In the genomic region with DNA sequence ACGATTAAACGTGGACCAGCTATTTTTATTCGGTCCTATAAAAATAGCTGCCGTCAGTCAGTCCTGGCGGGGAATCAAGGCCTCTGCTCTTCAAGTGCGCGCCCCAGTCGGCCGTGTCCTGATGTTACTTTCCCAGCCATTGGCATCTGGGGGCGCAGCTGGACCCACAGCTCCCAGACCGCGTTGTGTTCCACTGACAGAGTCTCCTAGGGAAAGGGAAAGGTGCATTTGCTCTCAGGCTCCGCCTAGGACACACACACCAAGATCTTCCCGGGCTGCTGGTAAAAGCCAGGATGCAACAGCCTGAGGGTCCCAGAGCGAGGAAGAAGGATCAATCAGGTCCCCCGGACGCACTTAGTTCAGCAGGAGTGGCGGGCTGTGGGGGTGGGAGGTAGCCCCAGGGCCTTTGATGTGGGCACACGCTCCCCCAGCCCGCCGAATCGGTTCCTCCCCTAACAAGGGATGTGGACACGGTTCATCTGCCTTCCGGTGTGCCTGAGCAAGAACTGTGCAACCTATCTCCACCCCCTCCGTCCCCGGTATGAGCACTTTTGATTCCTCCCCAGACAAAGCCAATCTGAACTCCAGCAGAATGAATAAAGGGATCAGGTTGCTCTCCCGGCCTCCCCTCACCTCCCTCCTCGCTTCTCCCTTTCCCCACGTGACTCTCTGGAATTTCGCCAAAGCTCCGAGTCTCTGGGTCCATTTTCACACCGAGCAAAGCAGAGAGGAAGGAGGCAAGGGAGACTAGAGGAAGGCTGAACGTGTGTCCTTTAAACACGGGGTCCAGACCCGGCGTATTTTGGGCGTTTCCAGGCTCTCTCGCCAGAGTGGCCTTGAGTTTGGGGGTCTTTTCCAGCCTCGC, we compare ENCODE assay signal across 1 cellular context.
TF ChIP-seq lines count a peak whose summit lies in the region.

No MANE protein-coding gene starts in this region.

TF ChIP-seq in HepG2, 621 proteins besides CTCF, POLR2A, EP300 and RAD21 (continued from another document and continues in another):
- peak; percentile 23; the same call in 1 of the 2 replicates for TF ChIP-seq AHDC1 (CRISPR knock-in tag; IDR thresholded peaks at IDR 0.05; ENCODE audit: borderline replicate concordance)
- peak; percentile 12; the same call in 1 of the 2 replicates for TF ChIP-seq ZNF230 (CRISPR knock-in tag; IDR thresholded peaks at IDR 0.05)
- no peak for TF ChIP-seq LRRFIP1 (CRISPR knock-in tag; conservative IDR thresholded peaks at IDR 0.05)
- TF ChIP-seq PLRG1 (conservative IDR thresholded peaks at IDR 0.05): no peak
- TF ChIP-seq, protein P1, sequence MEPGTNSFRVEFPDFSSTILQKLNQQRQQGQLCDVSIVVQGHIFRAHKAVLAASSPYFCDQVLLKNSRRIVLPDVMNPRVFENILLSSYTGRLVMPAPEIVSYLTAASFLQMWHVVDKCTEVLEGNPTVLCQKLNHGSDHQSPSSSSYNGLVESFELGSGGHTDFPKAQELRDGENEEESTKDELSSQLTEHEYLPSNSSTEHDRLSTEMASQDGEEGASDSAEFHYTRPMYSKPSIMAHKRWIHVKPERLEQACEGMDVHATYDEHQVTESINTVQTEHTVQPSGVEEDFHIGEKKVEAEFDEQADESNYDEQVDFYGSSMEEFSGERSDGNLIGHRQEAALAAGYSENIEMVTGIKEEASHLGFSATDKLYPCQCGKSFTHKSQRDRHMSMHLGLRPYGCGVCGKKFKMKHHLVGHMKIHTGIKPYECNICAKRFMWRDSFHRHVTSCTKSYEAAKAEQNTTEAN (CRISPR knock-in tag; conservative IDR thresholded peaks at IDR 0.05): 0 out of 2 replicates have a peak, but pooled peaks have one; percentile 9
- no peak for TF ChIP-seq ZFP36L1 (CRISPR knock-in tag; IDR thresholded peaks at IDR 0.05)
- no peak for TF ChIP-seq MTA3 (CRISPR knock-in tag; IDR thresholded peaks at IDR 0.05)
- no peak for TF ChIP-seq ZBTB4 (CRISPR knock-in tag; IDR thresholded peaks at IDR 0.05; ENCODE audit: borderline replicate concordance)
- peak; percentile 26; the same call in 1 of the 2 replicates for TF ChIP-seq ZNF580 (CRISPR knock-in tag; IDR thresholded peaks at IDR 0.05; ENCODE audit: borderline replicate concordance, low read depth)
- TF ChIP-seq CCDC6 (CRISPR knock-in tag; IDR thresholded peaks at IDR 0.05): no peak
- peak; percentile 22 for TF ChIP-seq MED8 (CRISPR knock-in tag; IDR thresholded peaks at IDR 0.05; ENCODE audit: insufficient replicate concordance)
- peak; percentile 74 for TF ChIP-seq HOXA5 (CRISPR knock-in tag; IDR thresholded peaks at IDR 0.05)
- no peak for TF ChIP-seq ZNF142 (CRISPR knock-in tag; IDR thresholded peaks at IDR 0.05)
- no peak for TF ChIP-seq ZNF235 (CRISPR knock-in tag; IDR thresholded peaks at IDR 0.05; ENCODE audit: borderline replicate concordance)
- TF ChIP-seq ARNTL (CRISPR knock-in tag; IDR thresholded peaks at IDR 0.05): 0 out of 2 replicates have a peak, but pooled peaks have one; percentile 39
- TF ChIP-seq ZNF468 (CRISPR knock-in tag; IDR thresholded peaks at IDR 0.05): no peak
- TF ChIP-seq REL (CRISPR knock-in tag; conservative IDR thresholded peaks at IDR 0.05): peak; percentile 52; the same call in 1 of the 2 replicates
- TF ChIP-seq ZNF75D (CRISPR knock-in tag; IDR thresholded peaks at IDR 0.05; ENCODE audit: borderline replicate concordance): no peak
- TF ChIP-seq ATRX (CRISPR knock-in tag; IDR thresholded peaks at IDR 0.05; ENCODE audit: borderline replicate concordance): no peak
- TF ChIP-seq ZNF563 (CRISPR knock-in tag; IDR thresholded peaks at IDR 0.05): no peak
- TF ChIP-seq TARDBP (CRISPR knock-in tag; IDR thresholded peaks at IDR 0.05): peak; percentile 74
- peak; percentile 26 for TF ChIP-seq MXD1 (CRISPR knock-in tag; IDR thresholded peaks at IDR 0.05)
- peak; percentile 77 for TF ChIP-seq SAP130 (CRISPR knock-in tag; IDR thresholded peaks at IDR 0.05; ENCODE audit: low read depth)
- no peak for TF ChIP-seq ELF4 (CRISPR knock-in tag; IDR thresholded peaks at IDR 0.05; ENCODE audit: borderline replicate concordance)
- TF ChIP-seq PPARG (CRISPR knock-in tag; conservative IDR thresholded peaks at IDR 0.05): no peak
- TF ChIP-seq ZC3H13 (CRISPR knock-in tag; IDR thresholded peaks at IDR 0.05): peak; percentile 40; the same call in 1 of the 2 replicates
- peak; percentile 83 for TF ChIP-seq POLR2G (IDR thresholded peaks at IDR 0.05; ENCODE audit: low read depth, low read length)
- TF ChIP-seq ZNF782 (CRISPR knock-in tag; IDR thresholded peaks at IDR 0.05; ENCODE audit: borderline replicate concordance): peak; percentile 47; the same call in 1 of the 2 replicates
- TF ChIP-seq NR1H2 (CRISPR knock-in tag; IDR thresholded peaks at IDR 0.05; ENCODE audit: borderline replicate concordance, low read depth): peak; percentile 33; the same call in 1 of the 2 replicates
- no peak for TF ChIP-seq TGIF2 (CRISPR knock-in tag; IDR thresholded peaks at IDR 0.05)
